In the genomic region with DNA sequence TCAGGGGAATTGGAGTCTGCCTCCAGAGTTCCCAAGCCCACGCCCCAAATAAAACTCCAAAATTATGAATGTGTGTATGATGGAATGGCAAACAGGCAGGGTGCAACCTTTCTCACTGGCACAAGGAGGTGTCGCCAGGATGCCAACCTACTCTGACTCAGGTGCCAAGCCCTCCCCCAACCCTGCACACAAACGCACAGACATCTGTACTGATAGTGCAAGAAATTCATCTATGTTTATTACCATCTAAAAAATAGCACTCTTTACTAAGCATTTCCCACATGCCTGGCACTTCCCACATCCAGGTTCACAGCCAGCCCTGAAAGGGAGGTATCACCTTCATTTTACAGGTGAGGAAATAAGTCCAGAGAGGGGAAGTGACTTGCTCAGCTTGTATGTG, we compare ENCODE assay signal across 18 cellular contexts. TPM values are rescaled to one million over a fixed set of nuclear protein-coding genes. Genes with fewer than 3 reads are reported as not detected.
"Had no signal": no experiment of that assay in that cellular context is flagged by ENCODE, and none has a peak within 500 bp of the region (broad histone marks: within the 10 kb centered on the region; RNA-seq: fewer than 3 reads in every experiment).

No MANE protein-coding gene starts in this region.

- DNase-seq: activated B cell treated with CpG ODN at 0.5 μM for 24 hours; activated CD4-positive, alpha-beta T cell treated with anti-CD3 and anti-CD28 coated beads for 48 hours; activated CD8-positive, alpha-beta T cell treated with anti-CD3 and anti-CD28 coated beads for 36 hours; activated effector memory CD4-positive, alpha-beta T cell treated with Interleukin-2 at 50 U/mL for 16 hours; activated naive CD4-positive, alpha-beta T cell treated with anti-CD3 and anti-CD28 coated beads, Interleukin-2, amount 50 U/mL, for 16 hours; activated T-cell treated with anti-CD3 and anti-CD28 coated beads, Interleukin-2, amount 50 U/mL, for 4 hours; midbrain; right cardiac atrium; small intestine; stimulated activated CD4-positive, alpha-beta T cell treated with anti-CD3 and anti-CD28 coated beads, Interleukin-4, amount 100 ng/mL, for 24 hours; stimulated activated naive CD4-positive, alpha-beta T cell; substantia nigra; T-helper 2 cell; trophoblast cell had no signal

- ATAC-seq: activated CD8-positive, alpha-beta T cell treated with anti-CD3 and anti-CD28 coated beads for 36 hours; activated T-cell treated with anti-CD3 and anti-CD28 coated beads, Interleukin-2, amount 50 U/mL, for 4 hours; esophagus mucosa; right cardiac atrium had no signal

- H3K36me3 ChIP-seq: neutrophil had no signal

- H3K27ac ChIP-seq: dorsolateral prefrontal cortex, neutrophil had no signal

- H3K9me3 ChIP-seq: neutrophil had no signal

RNA-seq across cellular contexts. Expression of gene PLA2G3, which starts 1.2 kb away (rescaled TPM):
- total RNA-seq: activated B cell treated with CpG ODN at 0.5 μM for 24 hours; activated CD8-positive, alpha-beta T cell treated with anti-CD3 and anti-CD28 coated beads for 36 hours; activated T-cell treated with anti-CD3 and anti-CD28 coated beads, Interleukin-2, amount 50 U/mL, for 4 hours; astrocyte; right cardiac atrium had no signal
